In genomic region chr20:35953411-35954199, GRCh38 we compare ENCODE assay signal across 8 cellular contexts. TPM values are rescaled to one million over a fixed set of nuclear protein-coding genes. Genes with fewer than 3 reads are reported as not detected.
DNase-seq lines count a peak whose midpoint lies in the region; ATAC-seq and TF ChIP-seq lines count a peak whose summit lies in the region.

No MANE protein-coding gene starts in this region.

- DNase-seq in AG09309 (ENCODE audit: low read depth) (no peak), T-helper 1 cell (peak; percentile 58 to 82 (median 61)), adrenal gland (peak; percentile 51 to 77 (median 66)), left ventricle myocardium superior (peak; percentile 63), sigmoid colon (peak; percentile 77), SHP77 treated with DMSO at 0.1 percent for 48 hours (lab: John Stamatoyannopoulos, UW) (no peak)

- H3K27ac ChIP-seq in adrenal gland (peak overlapping the region; percentile 86 to 99 (median 98)), sigmoid colon (peak overlapping the region; percentile 97 to 98 (median 98))

- TF ChIP-seq POLR2A in adrenal gland (IDR thresholded peaks at IDR 0.05) (no peak), sigmoid colon (IDR thresholded peaks at IDR 0.05) (no peak)

- H3K9me3 ChIP-seq in adrenal gland (replicated peaks in 1 of 3) (no peaks in the 10 kb centered on the region), sigmoid colon (no peaks in the 10 kb centered on the region)

- H3K4me3 ChIP-seq in AG09309 (ENCODE audit: control insufficient read depth, low read depth, low read length) (peak overlapping the region; percentile 91), adrenal gland (peak overlapping the region; percentile 50 to 95 (median 90)), sigmoid colon (peak overlapping the region; percentile 85 to 96 (median 92))

- peak; percentile 28 for ATAC-seq in GM19324 (IDR thresholded peaks at IDR 0.05; ENCODE audit: low FRiP score, unreplicated experiment)
- peak; percentile 20 for ATAC-seq in HG03457 (IDR thresholded peaks at IDR 0.05; ENCODE audit: unreplicated experiment)
- peak; percentile 47 for ATAC-seq in left ventricle myocardium superior

- H3K36me3 ChIP-seq in adrenal gland (replicated peaks in 1 of 2), result no peaks in the 10 kb centered on the region
- H3K36me3 ChIP-seq in sigmoid colon, result peaks cover 0 to 5% (median 0%) of the 10 kb centered on the region in 4 donors

- no peak for TF ChIP-seq EP300 in sigmoid colon (IDR thresholded peaks at IDR 0.05)

- no peaks in the 10 kb centered on the region for H3K27me3 ChIP-seq in adrenal gland
- no peaks in the 10 kb centered on the region for H3K27me3 ChIP-seq in sigmoid colon

- intact Hi-C loops in adrenal gland (cut with DNase I), result no loop called here
- intact Hi-C loops in left ventricle myocardium superior (cut with micrococcal nuclease), result no loop called here
- intact Hi-C loops in sigmoid colon (cut with DNase I), result loop anchor here (5.0 kb wide), 1 partner anchor 211 kb away; the partner anchor contains the start of gene RBM39

- H3K4me1 ChIP-seq in adrenal gland (replicated peaks in 1 of 2) (peaks cover 20 to 26% of the 10 kb centered on the region in 2 donors), sigmoid colon (peaks cover 0 to 33% (median 24%) of the 10 kb centered on the region in 4 donors)

- WGBS in adrenal gland, 4 donors, result 1 to 10% (median 1%) methylated on average over 8 to 64 of the region's 64 CpGs
- WGBS in sigmoid colon, 2 donors, result 1% methylated on average over 64 of the region's 64 CpGs

- TF ChIP-seq CTCF in AG09309 (IDR thresholded peaks at IDR 0.05; ENCODE audit: control insufficient read depth, insufficient read depth, low read depth, low read length, missing control alignments), result no peak
- peak in 1 of 6 experiments; percentile 5 for TF ChIP-seq CTCF in adrenal gland (IDR thresholded peaks at IDR 0.05)
- TF ChIP-seq CTCF in sigmoid colon (IDR thresholded peaks at IDR 0.05), result no peak

RNA-seq across cellular contexts. Expression of gene SCAND1, which starts 0.7 kb away (rescaled TPM):
- total RNA-seq in adrenal gland (100 to 1,000 TPM in 6 of 8 donors, 10 to 100 TPM in 2; 88.2 to 191 (median 145) TPM), left ventricle myocardium superior (41.5 TPM), sigmoid colon (10 to 100 TPM; 61.2 to 83.1 (median 70.8) TPM)
- polyA plus RNA-seq in adrenal gland (100 to 1,000 TPM in 2 of 3 donors, under 1 TPM in 1; 0.64 to 540 (median 534) TPM), sigmoid colon (100 to 1,000 TPM; 130 to 191 (median 184) TPM)

RNA-seq across cellular contexts. Expression of gene CNBD2, which starts 14.8 kb away (rescaled TPM):
- total RNA-seq in adrenal gland (10 to 100 TPM in 1 of 8 donors, 1 to 10 TPM in 7; 1.1 to 15.3 (median 5.1) TPM), left ventricle myocardium superior (2.6 TPM), sigmoid colon (10 to 100 TPM in 1 of 4 donors, 1 to 10 TPM in 3; 1.7 to 14.6 (median 5.2) TPM)
- polyA plus RNA-seq in adrenal gland (10 to 100 TPM in 2 of 3 donors, 1 to 10 TPM in 1; 3.8 to 23.3 (median 15.4) TPM), sigmoid colon (10 to 100 TPM in 1 of 3 donors, 1 to 10 TPM in 2; 6.2 to 10.8 (median 7.1) TPM)

Comparison
In these comparisons a context has a peak if more than half of its experiments do, and no peak if none do; other contexts are left out.
1. DNase-seq: peak in T-helper 1 cell (5 of 5), adrenal gland (7 of 7), left ventricle myocardium superior (single experiment) and sigmoid colon (single experiment); none in AG09309 (single experiment) and SHP77 treated with DMSO at 0.1 percent for 48 hours (single experiment).
2. Peak in every context shown above with its lines, with median percentiles within 50 percentile points of each other: H3K4me3 ChIP-seq and ATAC-seq.